In the genomic region with DNA sequence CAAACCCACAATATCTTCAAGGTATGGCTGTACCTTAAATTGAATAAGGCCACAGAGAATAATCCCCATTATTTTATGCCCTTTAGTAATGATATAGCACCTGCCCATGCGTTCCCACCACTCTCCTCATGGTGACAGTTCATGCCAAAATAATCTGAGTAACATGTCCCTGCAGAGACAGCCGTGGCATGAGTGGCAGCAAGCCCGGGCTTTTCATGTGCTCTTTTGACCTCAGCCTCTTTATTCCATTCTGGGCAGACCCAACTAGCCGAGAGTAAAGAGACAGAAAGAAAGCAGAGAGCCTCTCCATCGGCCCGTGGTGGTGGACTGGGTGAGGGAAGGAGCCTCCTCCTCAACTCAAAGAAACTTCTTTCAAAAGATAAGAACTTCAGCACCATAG, we compare ENCODE assay signal across 17 cellular contexts. TPM values are rescaled to one million over a fixed set of nuclear protein-coding genes. Genes with fewer than 3 reads are reported as not detected.
DNase-seq lines count a peak whose midpoint lies in the region; ATAC-seq and TF ChIP-seq lines count a peak whose summit lies in the region.
"Had no signal": no experiment of that assay in that cellular context is flagged by ENCODE, and none has a peak within 500 bp of the region (broad histone marks: within the 10 kb centered on the region; RNA-seq: fewer than 3 reads in every experiment).

No MANE protein-coding gene starts in this region.

- H3K4me3 ChIP-seq in heart right ventricle = peak overlapping the region in 7 of 10 donors; percentile 8 to 39 (median 23)
- no peak overlapping the region for H3K4me3 ChIP-seq in psoas muscle
- no peak overlapping the region for H3K4me3 ChIP-seq in stomach
- H3K4me3 ChIP-seq: BLaER1 treated with 17β-estradiol and CSF1 and Interleukin-3, amounts not matched to agents 10 nM and 100 nM; GM12878; HAP-1 had no signal

- intact Hi-C loops in heart right ventricle (cut with DNase I) (no loop called here), psoas muscle (cut with DNase I) (no loop called here), stomach (cut with DNase I; ENCODE audit: low total_unique reads) (no loop called here)

- ATAC-seq in heart right ventricle (peak; percentile 63 to 99 (median 90)), psoas muscle (peak; percentile 81 to 92 (median 87))
- ATAC-seq: GM12878 had no signal

- H3K27ac ChIP-seq in heart right ventricle = peak overlapping the region in 6 of 10 donors; percentile 50 to 76 (median 68)
- peak overlapping the region; percentile 17 for H3K27ac ChIP-seq in psoas muscle
- H3K27ac ChIP-seq in stomach = no peak overlapping the region
- H3K27ac ChIP-seq: BLaER1 treated with 17β-estradiol and CSF1 and Interleukin-3, amounts not matched to agents 10 nM and 100 nM had no signal

- H3K9me3 ChIP-seq in heart right ventricle (peaks cover 0 to 11% (median 0%) of the 10 kb centered on the region in 11 donors), psoas muscle (no peaks in the 10 kb centered on the region), stomach (peaks cover 0 to 6% (median 0%) of the 10 kb centered on the region in 4 donors)
- H3K9me3 ChIP-seq: HAP-1, SK-N-SH had no signal

- no peaks in the 10 kb centered on the region for H3K36me3 ChIP-seq in heart right ventricle
- no peaks in the 10 kb centered on the region for H3K36me3 ChIP-seq in psoas muscle (ENCODE audit: insufficient read depth in 1 of 2, low read depth in 1 of 2)
- H3K36me3 ChIP-seq in stomach = no peaks in the 10 kb centered on the region
- H3K36me3 ChIP-seq: BLaER1 treated with 17β-estradiol and CSF1 and Interleukin-3, amounts not matched to agents 10 nM and 100 nM; HAP-1 had no signal

- WGBS in heart right ventricle, 2 donors = 23 to 33% methylated on average over 6 of the region's 6 CpGs
- WGBS in psoas muscle, 3 donors = 9 to 24% (median 21%) methylated on average over 6 of the region's 6 CpGs
- 40 to 59% (median 48%) methylated on average over 6 of the region's 6 CpGs for WGBS in stomach, 5 donors

- DNase-seq in NCI-H82 (lab: John Stamatoyannopoulos, UW) = peak; percentile 35
- no peak for DNase-seq in NCI-H82 treated with DMSO at 0.1 percent for 48 hours (lab: John Stamatoyannopoulos, UW; ENCODE audit: unreplicated experiment)
- peak; percentile 34 for DNase-seq in astrocyte of the hippocampus (ENCODE audit: low read depth, low spot score)
- DNase-seq in heart right ventricle = peak; percentile 62 to 64
- DNase-seq in psoas muscle = peak; percentile 27 to 76
- no peak for DNase-seq in stomach
- DNase-seq in activated effector memory CD4-positive, alpha-beta T cell treated with anti-CD3 and anti-CD28 coated beads, Interleukin-2, amount 50 U/mL, for 16 hours = no peak
- DNase-seq in NCI-H2171 (lab: John Stamatoyannopoulos, UW) = no peak
- DNase-seq: GDM1, NCI-H146, NCI-H2081 treated with DMSO at 0.1 percent for 48 hours, NCI-H226, NCI-H526, SK-N-SH had no signal

- peaks cover 0 to 3% (median 0%) of the 10 kb centered on the region in 9 donors for H3K4me1 ChIP-seq in heart right ventricle
- no peaks in the 10 kb centered on the region for H3K4me1 ChIP-seq in psoas muscle
- no peaks in the 10 kb centered on the region for H3K4me1 ChIP-seq in stomach
- H3K4me1 ChIP-seq: BLaER1 treated with 17β-estradiol and CSF1 and Interleukin-3, amounts not matched to agents 10 nM and 100 nM had no signal

- TF ChIP-seq POLR2A in stomach (IDR thresholded peaks at IDR 0.05) = no peak

- no peak for TF ChIP-seq EP300 in stomach (IDR thresholded peaks at IDR 0.05)

- peak in 1 of 9 donors; percentile 10 for TF ChIP-seq CTCF in heart right ventricle (IDR thresholded peaks at IDR 0.05)
- no peak for TF ChIP-seq CTCF in psoas muscle (IDR thresholded peaks at IDR 0.05)
- TF ChIP-seq CTCF in stomach (IDR thresholded peaks at IDR 0.05) = no peak

- H3K27me3 ChIP-seq in heart right ventricle (no peaks in the 10 kb centered on the region), psoas muscle (ENCODE audit: insufficient read depth in 3 of 3, low read length in 2 of 3) (peaks cover 0 to 1% (median 0%) of the 10 kb centered on the region in 3 donors), stomach (no peaks in the 10 kb centered on the region)
- H3K27me3 ChIP-seq: BLaER1 treated with 17β-estradiol and CSF1 and Interleukin-3, amounts not matched to agents 10 nM and 100 nM had no signal

RNA-seq across cellular contexts. Expression of a gene that starts 19.9 kb away (rescaled TPM):
- total RNA-seq in heart right ventricle = 10 to 100 TPM; 31.1 to 59.7 (median 39.0) TPM
- polyA plus RNA-seq in heart right ventricle = 10 to 100 TPM; 37.8 to 50.3 TPM
- total RNA-seq in psoas muscle = 100 to 1,000 TPM in 2 of 4 donors, 10 to 100 TPM in 2; 80.1 to 170 (median 103) TPM
- 100 to 1,000 TPM; 108 to 271 (median 132) TPM for polyA plus RNA-seq in psoas muscle
- total RNA-seq in stomach = 1 to 10 TPM in 2 of 5 donors, not detected in 3; 2.9 to 4.9 TPM
- polyA plus RNA-seq in stomach = 10 to 100 TPM in 1 of 3 donors, 1 to 10 TPM in 2; 6.7 to 19.7 (median 8.7) TPM
- total RNA-seq: GM12878 had no signal

Comparison
In these comparisons a context has a peak if more than half of its experiments do, and no peak if none do; other contexts are left out.
1. DNase-seq: peak in NCI-H82 (single experiment), astrocyte of the hippocampus (single experiment), heart right ventricle (2 of 2) and psoas muscle (2 of 2); none in NCI-H82 treated with DMSO at 0.1 percent for 48 hours (single experiment), stomach (single experiment), activated effector memory CD4-positive, alpha-beta T cell treated with anti-CD3 and anti-CD28 coated beads, Interleukin-2, amount 50 U/mL, for 16 hours (single experiment) and NCI-H2171 (single experiment).
2. H3K27ac ChIP-seq: peak in heart right ventricle (6 of 10) and psoas muscle (single experiment); none in stomach (0 of 5).
3. H3K4me3 ChIP-seq: peak in heart right ventricle (7 of 10); none in psoas muscle (single experiment) and stomach (0 of 4).
4. RNA of a gene that starts 19.9 kb away (total RNA-seq): 80.1 to 170 TPM in psoas muscle and 31.1 to 59.7 TPM in heart right ventricle; 2.9 to 4.9 TPM in stomach; every median in the first group is over 4 times any median in the second.